23 cellular contexts compared by ENCODE assay signal in the genomic region with DNA sequence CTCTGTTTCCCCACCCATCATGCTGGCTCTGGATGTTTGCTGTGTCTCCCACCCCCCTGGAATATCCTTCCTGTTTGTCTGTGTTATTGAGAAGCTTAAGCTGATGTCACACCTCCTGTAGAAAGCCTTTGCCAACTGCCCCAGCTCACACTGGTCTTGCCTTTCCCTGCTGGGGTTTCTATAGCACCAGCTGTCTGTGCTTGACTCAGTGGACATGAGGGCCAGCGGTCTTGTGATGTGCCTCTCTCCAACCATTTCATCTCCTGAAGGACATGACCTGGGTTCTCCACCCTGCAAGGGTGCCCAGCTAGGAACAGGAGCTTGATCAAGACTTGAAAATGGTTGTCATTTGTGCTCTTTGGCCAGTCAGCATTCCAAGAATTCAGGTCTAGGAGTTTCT. TPM values are rescaled to one million over a fixed set of nuclear protein-coding genes. Genes with fewer than 3 reads are reported as not detected.
"Had no signal": no experiment of that assay in that cellular context is flagged by ENCODE, and none has a peak within 500 bp of the region (broad histone marks: within the 10 kb centered on the region; RNA-seq: fewer than 3 reads in every experiment).

No MANE protein-coding gene starts in this region.

- H3K27me3 ChIP-seq: SJCRH30 had no signal

- H3K27ac ChIP-seq: KMS-11, SJCRH30 had no signal

- H3K9me3 ChIP-seq: SJCRH30 had no signal

- DNase-seq: IMR-90, Kasumi-1, MM.1S, NCI-H1092 treated with DMSO at 0.1 percent for 48 hours, NCI-H1436, NCI-H187, NCI-H2029, NCI-H2081 treated with DMSO at 0.1 percent for 48 hours, NCI-H2171, NCI-H226, NCI-H446, NCI-H510A, NCI-H524 treated with DMSO at 0.1 percent for 48 hours, NCI-H69, NCI-H774, RPMI8226, SHP77 treated with DMSO at 0.1 percent for 48 hours, SJCRH30 had no signal

- H3K9ac ChIP-seq: KMS-11 had no signal

- H3K4me3 ChIP-seq: SJCRH30 had no signal

- H3K4me2 ChIP-seq: KMS-11 had no signal

- FAIRE-seq: HepG2, RCC 7860 had no signal

- ATAC-seq: HepG2, SK-N-SH treated with all-trans-retinoic acid at 6 μM for 48 hours had no signal

- H3K36me3 ChIP-seq: SJCRH30 had no signal

- H3K4me1 ChIP-seq: SJCRH30 had no signal

RNA-seq across cellular contexts. Expression of a gene that starts 14.7 kb away (rescaled TPM):
- total RNA-seq: HepG2, HT1080, IMR-90 had no signal

RNA-seq across cellular contexts. Expression of a gene that starts 52.2 kb away (rescaled TPM):
- total RNA-seq: HepG2 had no signal
